ENCODE assay signal across 18 cellular contexts in genomic region chr5:97019435-97020117, GRCh38.
DNase-seq lines count a peak whose midpoint lies in the region; ATAC-seq and TF ChIP-seq lines count a peak whose summit lies in the region.
"Had no signal": no experiment of that assay in that cellular context is flagged by ENCODE, and none has a peak within 500 bp of the region (broad histone marks: within the 10 kb centered on the region; RNA-seq: fewer than 3 reads in every experiment).

No MANE protein-coding gene starts in this region.

- 92 to 95% methylated on average over 5 of the region's 5 CpGs for WGBS in sigmoid colon, 2 donors
- WGBS in aorta, 2 donors = 85 to 86% methylated on average over 5 of the region's 5 CpGs

- peaks cover 11 to 34% (median 28%) of the 10 kb centered on the region in 3 donors for H3K36me3 Mint-ChIP-seq in immature natural killer cell

- intact Hi-C loops in sigmoid colon (cut with DNase I) (no loop called here), aorta (cut with DNase I) (loop anchor here in 1 of 2 donors (10.0 kb wide), 1 partner anchor 145 kb away; no protein-coding TSS in a partner anchor)

- H3K36me3 ChIP-seq in sigmoid colon (peaks cover 9 to 37% (median 12%) of the 10 kb centered on the region in 4 donors), aorta (ENCODE audit: control insufficient read depth in 1 of 2, insufficient read depth in 2 of 2, low read length in 1 of 2) (peaks cover 3 to 6% of the 10 kb centered on the region in 2 donors)

- H3K4me3 Mint-ChIP-seq in immature natural killer cell = no peak overlapping the region
- H3K4me3 Mint-ChIP-seq: brain; CD14-positive monocyte; T-helper 1 cell treated with Interleukin-12 subunit alpha and Interleukin-12 subunit beta and Interleukin-4 antibody, amounts not matched to agents 30 μg/mL and 1 μg/mL, for 36 hours had no signal

- DNase-seq in HK-2 (ENCODE audit: unreplicated experiment) = peak; percentile 44
- DNase-seq in astrocyte of the hippocampus (ENCODE audit: low read depth, low spot score) = peak; percentile 89
- no peak for DNase-seq in immature natural killer cell
- no peak for DNase-seq in sigmoid colon
- DNase-seq in NK-92 treated with Interleukin-12 subunit alpha and Interleukin-12 subunit beta, amount 100 ng/mL, for 24 hours (lab: John Stamatoyannopoulos, UW) = no peak
- DNase-seq in NCI-H1436 (lab: John Stamatoyannopoulos, UW) = no peak
- no peak for DNase-seq in aorta
- DNase-seq: activated CD4-positive, alpha-beta T cell treated with anti-CD3 and anti-CD28 coated beads, Interleukin-2, amount 50 U/mL, for 1 hour; NCI-H1105 treated with DMSO at 0.1 percent for 48 hours; NCI-H510A treated with DMSO at 0.1 percent for 48 hours; Peyer's patch; right cardiac atrium; stimulated activated naive CD4-positive, alpha-beta T cell had no signal

- no peaks in the 10 kb centered on the region for H3K27me3 ChIP-seq in sigmoid colon
- no peaks in the 10 kb centered on the region for H3K27me3 ChIP-seq in aorta (ENCODE audit: control insufficient read depth in 1 of 2, insufficient read depth in 2 of 2, low read length in 1 of 2)
- H3K27me3 ChIP-seq: Peyer's patch had no signal

- H3K27ac Mint-ChIP-seq in immature natural killer cell = peak overlapping the region in 5 of 6 donors; percentile 6 to 74 (median 37)
- H3K27ac Mint-ChIP-seq: brain; CD14-positive monocyte; T-helper 1 cell treated with Interleukin-12 subunit alpha and Interleukin-12 subunit beta and Interleukin-4 antibody, amounts not matched to agents 30 μg/mL and 1 μg/mL, for 36 hours had no signal

- no peak overlapping the region for H3K4me3 ChIP-seq in sigmoid colon
- no peak overlapping the region for H3K4me3 ChIP-seq in aorta (ENCODE audit: low read length in 2 of 2)
- H3K4me3 ChIP-seq: Peyer's patch had no signal

- ATAC-seq in HG03469 (IDR thresholded peaks at IDR 0.05; ENCODE audit: unreplicated experiment) (no peak), aorta (ENCODE audit: low FRiP score) (no peak)
- ATAC-seq: HCT116, right cardiac atrium had no signal

- no peaks in the 10 kb centered on the region for H3K9me3 Mint-ChIP-seq in immature natural killer cell
- H3K9me3 Mint-ChIP-seq: brain; CD14-positive monocyte; T-helper 1 cell treated with Interleukin-12 subunit alpha and Interleukin-12 subunit beta and Interleukin-4 antibody, amounts not matched to agents 30 μg/mL and 1 μg/mL, for 36 hours had no signal

- peak in 1 of 4 donors; percentile 60 for TF ChIP-seq EP300 in sigmoid colon (IDR thresholded peaks at IDR 0.05)

- H3K27ac ChIP-seq in sigmoid colon (peak overlapping the region; percentile 53 to 72 (median 62)), aorta (ENCODE audit: low read depth in 1 of 2, low read length in 2 of 2) (no peak overlapping the region)

- H3K4me1 ChIP-seq in sigmoid colon (peaks cover 0 to 46% (median 21%) of the 10 kb centered on the region in 4 donors), aorta (ENCODE audit: control insufficient read depth in 1 of 2, insufficient read depth in 2 of 2, low read length in 2 of 2) (no peaks in the 10 kb centered on the region)
- H3K4me1 ChIP-seq: Peyer's patch had no signal

- TF ChIP-seq POLR2A in sigmoid colon (IDR thresholded peaks at IDR 0.05) = no peak

- TF ChIP-seq CTCF in sigmoid colon (IDR thresholded peaks at IDR 0.05) = no peak

- H3K4me1 Mint-ChIP-seq in immature natural killer cell = peaks cover 28 to 52% of the 10 kb centered on the region in 2 donors

- no peaks in the 10 kb centered on the region for H3K9me3 ChIP-seq in sigmoid colon
- H3K9me3 ChIP-seq in aorta (ENCODE audit: control insufficient read depth, low read length) = no peaks in the 10 kb centered on the region
- H3K9me3 ChIP-seq: Peyer's patch had no signal

- peaks cover 0 to 2% (median 0%) of the 10 kb centered on the region in 3 donors for H3K27me3 Mint-ChIP-seq in immature natural killer cell (ENCODE audit: low read depth in 3 of 3)
- H3K27me3 Mint-ChIP-seq: brain had no signal

Comparison
In these comparisons a context has a peak if more than half of its experiments do, and no peak if none do; other contexts are left out.
1. DNase-seq: peak in HK-2 (single experiment) and astrocyte of the hippocampus (single experiment); none in immature natural killer cell (0 of 3), sigmoid colon (single experiment), NK-92 treated with Interleukin-12 subunit alpha and Interleukin-12 subunit beta, amount 100 ng/mL, for 24 hours (single experiment), NCI-H1436 (single experiment) and aorta (0 of 2).
2. H3K27ac ChIP-seq: peak in sigmoid colon (4 of 4); none in aorta (0 of 2).